ENCODE assay signal across 13 cellular contexts in genomic region chr6:30829639-30830250, GRCh38. TPM values are rescaled to one million over a fixed set of nuclear protein-coding genes. Genes with fewer than 3 reads are reported as not detected.
A peak's percentile ranks its signal among the peaks of the same experiment; 100 is the strongest.
DNase-seq lines count a peak whose midpoint lies in the region; ATAC-seq and TF ChIP-seq lines count a peak whose summit lies in the region.
"Had no signal": no experiment of that assay in that cellular context is flagged by ENCODE, and none has a peak within 500 bp of the region (broad histone marks: within the 10 kb centered on the region; RNA-seq: fewer than 3 reads in every experiment).

No MANE protein-coding gene starts in this region.

- no peaks in the 10 kb centered on the region for H3K9me3 Mint-ChIP-seq in GM23338

- H3K27ac ChIP-seq in GM23338 (ENCODE audit: low read depth): peak overlapping the region; percentile 59; the same call in 1 of the 2 replicates
- H3K27ac ChIP-seq in esophagus muscularis mucosa (replicated peaks in 1 of 4): peak overlapping the region in 3 of 4 donors; percentile 64 to 85 (median 73)
- peak overlapping the region; percentile 46 to 91 (median 80) for H3K27ac ChIP-seq in spleen
- H3K27ac ChIP-seq: brain microvascular endothelial cell had no signal

- H3K4me3 ChIP-seq in GM23338 (no peak overlapping the region), esophagus muscularis mucosa (peak overlapping the region in 1 of 4 donors; percentile 7), spleen (peak overlapping the region in 7 of 8 donors; percentile 16 to 65 (median 28)), HAP-1 (no peak overlapping the region)
- H3K4me3 ChIP-seq: sigmoid colon had no signal

- no peaks in the 10 kb centered on the region for H3K27me3 ChIP-seq in GM23338 (ENCODE audit: insufficient read depth)
- no peaks in the 10 kb centered on the region for H3K27me3 ChIP-seq in esophagus muscularis mucosa
- H3K27me3 ChIP-seq in spleen (replicated peaks in 1 of 7): no peaks in the 10 kb centered on the region
- no peaks in the 10 kb centered on the region for H3K27me3 ChIP-seq in HAP-1 (ENCODE audit: low read depth)
- H3K27me3 ChIP-seq: brain microvascular endothelial cell, sigmoid colon had no signal

- no peak for TF ChIP-seq EP300 in esophagus muscularis mucosa (IDR thresholded peaks at IDR 0.05)

- peak; percentile 74 for ATAC-seq in GM23338
- no peak for ATAC-seq in GM21360 (IDR thresholded peaks at IDR 0.05; ENCODE audit: unreplicated experiment)
- ATAC-seq: left lobe of liver had no signal

- H3K4me1 Mint-ChIP-seq in GM23338: peaks cover 32% of the 10 kb centered on the region

- H3K79me2 ChIP-seq in GM23338 (replicated peaks; ENCODE audit: insufficient read depth): no peaks in the 10 kb centered on the region

- H3K9me3 ChIP-seq in esophagus muscularis mucosa (no peaks in the 10 kb centered on the region), spleen (no peaks in the 10 kb centered on the region), HAP-1 (no peaks in the 10 kb centered on the region)
- H3K9me3 ChIP-seq: sigmoid colon had no signal

- H3K4me1 ChIP-seq in GM23338 (ENCODE audit: insufficient read depth) (peaks cover 16% of the 10 kb centered on the region), esophagus muscularis mucosa (peaks cover 12 to 30% (median 22%) of the 10 kb centered on the region in 4 donors), spleen (peaks cover 10 to 81% (median 52%) of the 10 kb centered on the region in 6 donors), HAP-1 (peaks cover 3% of the 10 kb centered on the region)

- no peak overlapping the region for H3K27ac Mint-ChIP-seq in GM23338

- no peaks in the 10 kb centered on the region for H3K9me2 ChIP-seq in GM23338 (ENCODE audit: insufficient read depth)

- H3K4me2 ChIP-seq in GM23338: no peak overlapping the region

- TF ChIP-seq POLR2A in esophagus muscularis mucosa (IDR thresholded peaks at IDR 0.05; ENCODE audit: low read depth) (no peak), spleen (IDR thresholded peaks at IDR 0.05) (no peak)

- WGBS in esophagus muscularis mucosa: 84% methylated on average over 6 of the region's 6 CpGs
- 53 to 63% (median 61%) methylated on average over 6 of the region's 6 CpGs for WGBS in spleen, 5 donors

- in situ Hi-C loops in SK-MEL-5 (cut with HindIII; ENCODE audit: low pct_unique_long_range_greater_than_20kb, low sequenced_read_pairs) (no loop called here), HAP-1 (cut with MboI; ENCODE audit: low sequenced_read_pairs) (loop anchor here (5.0 kb wide), 1 partner anchor 253 kb away; no protein-coding TSS in a partner anchor)

- no peak overlapping the region for H2AFZ ChIP-seq in GM23338

- intact Hi-C loops in esophagus muscularis mucosa (cut with DNase I): loop anchor here (5.0 kb wide), 1 partner anchor 253 kb away; no protein-coding TSS in a partner anchor
- intact Hi-C loops in spleen (cut with DNase I; ENCODE audit: low total_unique reads): loop anchor here (2.0 to 5.0 kb wide), 2 partner anchors 48 to 239 kb away; no protein-coding TSS in a partner anchor

- H3K4me3 Mint-ChIP-seq in GM23338: no peak overlapping the region

- TF ChIP-seq CTCF in GM23338 (conservative IDR thresholded peaks at IDR 0.05; ENCODE audit: low read depth in 2 of 2) (peak; percentile 37 to 72), esophagus muscularis mucosa (IDR thresholded peaks at IDR 0.05) (no peak), spleen (IDR thresholded peaks at IDR 0.05 in 8 of 11, conservative IDR thresholded peaks at IDR 0.05 in 3 of 11) (no peak)

- H4K20me1 ChIP-seq in GM23338 (replicated peaks; ENCODE audit: insufficient read depth): no peaks in the 10 kb centered on the region

- H3K27me3 Mint-ChIP-seq in GM23338 (ENCODE audit: insufficient read depth, low read depth, poor library complexity): peaks cover 15% of the 10 kb centered on the region

- H3K36me3 Mint-ChIP-seq in GM23338 (ENCODE audit: low read depth): no peaks in the 10 kb centered on the region

- DNase-seq in GM23338 (ENCODE audit: low spot score) (peak; percentile 62), SK-MEL-5 (ENCODE audit: low read depth, low spot score) (peak; percentile 73), esophagus muscularis mucosa (ENCODE audit: extremely low spot score) (no peak), spleen (no peak), hippocampal formation (lab: John Stamatoyannopoulos, UW) (no peak), HAP-1 (ENCODE audit: low spot score in 2 of 2) (no peak)
- DNase-seq: activated CD4-positive, alpha-beta T cell treated with anti-CD3 and anti-CD28 coated beads for 1 hour; brain microvascular endothelial cell; H7; NCI-H1694; sigmoid colon had no signal

- H3F3A ChIP-seq in GM23338 (replicated peaks; ENCODE audit: low read depth): 0 out of 2 replicates have a peak, but pooled peaks cover 8% of the 10 kb centered on the region

- H3K36me3 ChIP-seq in GM23338 (ENCODE audit: insufficient read depth): no peaks in the 10 kb centered on the region
- no peaks in the 10 kb centered on the region for H3K36me3 ChIP-seq in esophagus muscularis mucosa
- H3K36me3 ChIP-seq in spleen: no peaks in the 10 kb centered on the region
- H3K36me3 ChIP-seq in HAP-1 (replicated peaks): no peaks in the 10 kb centered on the region
- H3K36me3 ChIP-seq: brain microvascular endothelial cell, sigmoid colon had no signal

TF ChIP-seq in GM23338, 12 proteins besides CTCF, POLR2A, EP300 and RAD21 (continues in another document):
- TF ChIP-seq EZH2 (IDR thresholded peaks at IDR 0.05; ENCODE audit: low read depth, unreplicated experiment): no peak
- no peak for TF ChIP-seq REST (IDR thresholded peaks at IDR 0.05; ENCODE audit: unreplicated experiment)
- TF ChIP-seq NANOG (IDR thresholded peaks at IDR 0.05; ENCODE audit: borderline replicate concordance): no peak
- no peak for TF ChIP-seq EZH2phosphoT487 (IDR thresholded peaks at IDR 0.05; ENCODE audit: unreplicated experiment)
- TF ChIP-seq CREB1 (CRISPR knock-in tag; IDR thresholded peaks at IDR 0.05; ENCODE audit: low read depth): no peak
- no peak for TF ChIP-seq JUNB (IDR thresholded peaks at IDR 0.05; ENCODE audit: unreplicated experiment)
- no peak for TF ChIP-seq ZNF331 (CRISPR knock-in tag; IDR thresholded peaks at IDR 0.05; ENCODE audit: low read depth)
- TF ChIP-seq POLR2AphosphoS5 (IDR thresholded peaks at IDR 0.05; ENCODE audit: low read depth): no peak
- TF ChIP-seq ZNF114 (CRISPR knock-in tag; IDR thresholded peaks at IDR 0.05): no peak
- TF ChIP-seq STAT1 (IDR thresholded peaks at IDR 0.05; ENCODE audit: unreplicated experiment): no peak

RNA-seq across cellular contexts. Expression of gene DDR1, which starts 54.6 kb away (rescaled TPM):
- 140 and 154 TPM in 2 replicates for total RNA-seq in GM23338 (2014; rRNA removed; shearing (Covaris generic))
- 58.3 and 71.6 TPM in 2 replicates for polyA plus RNA-seq in GM23338 (2016; fragmentation: Nextera tagmentation; extraction: Ambion mirVana)
- total RNA-seq in SK-MEL-5 (2014; rRNA removed; shearing (Covaris generic)): 33.2 and 34.1 TPM in 2 replicates
- polyA plus RNA-seq in SK-MEL-5 (2015; cell fraction: cytosol; rRNA removed): 48.8 and 59.0 TPM in 2 replicates
- 52.6 and 53.4 TPM in 2 replicates for polyA plus RNA-seq in SK-MEL-5 (2015; cell fraction: nucleus; rRNA removed)
- total RNA-seq in esophagus muscularis mucosa: 10 to 100 TPM; 10.4 to 37.9 (median 23.3) TPM
- total RNA-seq in spleen: 10 to 100 TPM; 13.0 to 37.1 (median 23.8) TPM
- 10 to 100 TPM in 1 of 3 donors, 1 to 10 TPM in 2; 5.0 to 10.1 (median 8.0) TPM for polyA plus RNA-seq in spleen

Comparison
In these comparisons a context has a peak if more than half of its experiments do, and no peak if none do; other contexts are left out.
1. DNase-seq: peak in GM23338 (single experiment) and SK-MEL-5 (single experiment); none in esophagus muscularis mucosa (single experiment), spleen (single experiment), hippocampal formation (0 of 2) and HAP-1 (0 of 2).
2. H3K4me3 ChIP-seq: peak in spleen (7 of 8); none in GM23338 (single experiment) and HAP-1 (single experiment).
3. CTCF ChIP-seq: peak in GM23338 (2 of 2); none in esophagus muscularis mucosa (0 of 3) and spleen (0 of 11).
4. Peak in every context shown above with its lines, with median percentiles within 50 percentile points of each other: H3K27ac ChIP-seq.